ENCODE assay signal across 29 cellular contexts in genomic region chr1:218742478-218743260, GRCh38.
DNase-seq lines count a peak whose midpoint lies in the region; ATAC-seq, FAIRE-seq and TF ChIP-seq lines count a peak whose summit lies in the region.
"Had no signal": no experiment of that assay in that cellular context is flagged by ENCODE, and none has a peak within 500 bp of the region (broad histone marks: within the 10 kb centered on the region; RNA-seq: fewer than 3 reads in every experiment).

No MANE protein-coding gene starts in this region.

- no peaks in the 10 kb centered on the region; a peak in 1 of 5 replicates for H3K27me3 ChIP-seq in HepG2 (ENCODE audit: control insufficient read depth in 1 of 2, insufficient read depth in 2 of 2, low read length in 2 of 2)
- no peaks in the 10 kb centered on the region for H3K27me3 ChIP-seq in right lobe of liver
- H3K27me3 ChIP-seq: brain microvascular endothelial cell, colonic mucosa, heart right ventricle, left lung, pancreas, SJCRH30, upper lobe of right lung had no signal

- H3K27ac ChIP-seq in HepG2 (ENCODE audit: extremely low read length, insufficient read depth, low read length) (no peak overlapping the region), right lobe of liver (no peak overlapping the region), RWPE1 (no peak overlapping the region)
- H3K27ac ChIP-seq: brain microvascular endothelial cell, colonic mucosa, heart right ventricle, left lung, pancreas, SJCRH30, upper lobe of right lung, WERI-Rb-1 had no signal

- no peaks in the 10 kb centered on the region for H3K4me1 ChIP-seq in HepG2 (ENCODE audit: insufficient read depth, low read length)
- no peaks in the 10 kb centered on the region for H3K4me1 ChIP-seq in right lobe of liver
- H3K4me1 ChIP-seq: colonic mucosa, HAP-1, left lung, pancreas, SJCRH30, upper lobe of right lung had no signal

- H3K36me3 ChIP-seq in HepG2 (replicated peaks in 1 of 2; ENCODE audit: control insufficient read depth in 1 of 2, insufficient read depth in 2 of 2, low read length in 2 of 2) (no peaks in the 10 kb centered on the region), right lobe of liver (no peaks in the 10 kb centered on the region)
- H3K36me3 ChIP-seq: brain microvascular endothelial cell, colonic mucosa, HAP-1, heart right ventricle, left lung, pancreas, SJCRH30, upper lobe of right lung, WERI-Rb-1 had no signal

- TF ChIP-seq POLR2A in HepG2 (IDR thresholded peaks at IDR 0.05; ENCODE audit: insufficient read depth in 1 of 2, low read depth in 2 of 2, low read length in 2 of 2), result no peak
- TF ChIP-seq POLR2A in right lobe of liver (IDR thresholded peaks at IDR 0.05), result no peak

- H4K20me1 ChIP-seq in HepG2 (ENCODE audit: insufficient read depth, low read length), result no peaks in the 10 kb centered on the region

- CTCF ChIA-PET in HepG2 (lab: Yijun Ruan, JAX; ENCODE audit: low intra/inter-chr PET ratio, low total read pairs) (no interaction called here), RWPE1 (lab: Yijun Ruan, JAX) (no interaction called here)

- in situ Hi-C loops in HepG2 (cut with HindIII; ENCODE audit: extremely low pct_ligation_motif_present, low pct_unique_long_range_greater_than_20kb), result no loop called here

- POLR2A ChIA-PET in HepG2 (lab: Yijun Ruan, JAX) (no interaction called here), RWPE1 (lab: Yijun Ruan, JAX; ENCODE audit: low non-redundant PET) (no interaction called here)

- no peak for TF ChIP-seq RAD21 in HepG2 (CRISPR knock-in tag; IDR thresholded peaks at IDR 0.05)

- TF ChIP-seq CTCF in HepG2 (CRISPR knock-in tag; IDR thresholded peaks at IDR 0.05) (no peak), right lobe of liver (IDR thresholded peaks at IDR 0.05) (no peak), RWPE1 (conservative IDR thresholded peaks at IDR 0.05; ENCODE audit: low read depth) (no peak), epithelial cell of proximal tubule (conservative IDR thresholded peaks at IDR 0.05; ENCODE audit: low read depth, low read length) (no peak)

- no TSS peak for BruUV-seq in HepG2 (replicated peaks; lab: Mats Ljungman, UMichigan)

- H3K4me3 ChIP-seq in HepG2 (replicated peaks in 1 of 3; ENCODE audit: insufficient read depth in 1 of 3, low read depth in 2 of 3, low read length in 3 of 3) (no peak overlapping the region), right lobe of liver (no peak overlapping the region), epithelial cell of proximal tubule (ENCODE audit: low read depth, low read length) (no peak overlapping the region)
- H3K4me3 ChIP-seq: colonic mucosa, HAP-1, heart right ventricle, K562, left lung, pancreas, SJCRH30, upper lobe of right lung had no signal

- no peaks in the 10 kb centered on the region for H3K79me2 ChIP-seq in HepG2 (ENCODE audit: insufficient read depth, low read length)

- DNase-seq in HepG2 (ENCODE audit: low spot score) (no peak), right lobe of liver (no peak), RWPE1 (ENCODE audit: low spot score) (peak; percentile 13), epithelial cell of proximal tubule (ENCODE audit: low read depth) (peak; percentile 19), A172 (ENCODE audit: low spot score) (no peak), NOMO-1 treated with DMSO at 0.1 percent for 48 hours (lab: John Stamatoyannopoulos, UW; ENCODE audit: unreplicated experiment) (no peak)
- DNase-seq in stimulated activated CD4-positive, alpha-beta T cell treated with anti-CD3 and anti-CD28 coated beads, Interleukin-4, amount 100 ng/mL, for 1 hour, result no peak
- no peak for DNase-seq in stimulated activated CD4-positive, alpha-beta T cell treated with anti-CD3 and anti-CD28 coated beads, Interleukin-12 subunit alpha, Interleukin-12 subunit beta, amount 100 ng/mL, for 4 hours
- DNase-seq: activated CD4-positive, alpha-beta T cell treated with anti-CD3 and anti-CD28 coated beads, Interleukin-2, amount 50 U/mL, for 4 hours; activated CD8-positive, alpha-beta memory T cell treated with anti-CD3 and anti-CD28 coated beads, Interleukin-2, amount 50 U/mL, for 4 hours; activated naive CD8-positive, alpha-beta T cell treated with anti-CD3 and anti-CD28 coated beads, Interleukin-2, amount 50 U/mL, for 24 hours; brain microvascular endothelial cell; colonic mucosa; COR-L47; EL; heart right ventricle; left lung; midbrain; NCI-H146; pancreas; SJCRH30; T-helper 17 cell; upper lobe of right lung; WERI-Rb-1 had no signal

- TF ChIP-seq EP300 in HepG2 (IDR thresholded peaks at IDR 0.05; ENCODE audit: low read depth in 2 of 2, low read length in 2 of 2) (no peak), HepG2 (CRISPR knock-in tag; IDR thresholded peaks at IDR 0.05; ENCODE audit: borderline replicate concordance) (no peak)

- 17% methylated on average over 5 of the region's 6 CpGs for WGBS in HepG2 (ENCODE audit: low lambda C conversion rate)
- WGBS in right lobe of liver (ENCODE audit: insufficient coverage, low coverage, low lambda C conversion rate, missing lambda C conversion rate), result 75% methylated on average over 2 of the region's 6 CpGs

- FAIRE-seq in HepG2 (lab: Jason Lieb, UNC), result no peak
- FAIRE-seq: endometrium, K562, pancreas had no signal

- H3K9ac ChIP-seq in HepG2 (ENCODE audit: insufficient read depth, low read depth, low read length), result no peak overlapping the region

- no peak overlapping the region for H3K4me2 ChIP-seq in HepG2 (ENCODE audit: low read depth, low read length)

- ATAC-seq in HepG2, result no peak
- no peak for ATAC-seq in right lobe of liver
- ATAC-seq: activated naive CD8-positive, alpha-beta T cell treated with anti-CD3 and anti-CD28 coated beads, Interleukin-2, amount 50 U/mL, for 24 hours; heart right ventricle; K562; left lung; natural killer cell treated with Interleukin-12 subunit alpha and Interleukin-12 subunit beta and Interleukin-15 and Interleukin-18, amount 100 ng/mL, for 72 hours; pancreas; sciatic nerve; T-helper 17 cell; upper lobe of right lung had no signal

- H3K9me3 ChIP-seq in HepG2 (ENCODE audit: low read length) (no peaks in the 10 kb centered on the region), right lobe of liver (no peaks in the 10 kb centered on the region)
- H3K9me3 ChIP-seq: colonic mucosa, HAP-1, pancreas, upper lobe of right lung had no signal

- intact Hi-C loops in HepG2 (cut with micrococcal nuclease; ENCODE audit: unreplicated experiment), result no loop called here
- intact Hi-C loops in right lobe of liver (cut with DNase I), result no loop called here

- no peak overlapping the region for H2AFZ ChIP-seq in HepG2 (ENCODE audit: low read length)

TF ChIP-seq in HepG2, 621 proteins besides CTCF, POLR2A, EP300 and RAD21:
- TF ChIP-seq RFX5 (IDR thresholded peaks at IDR 0.05; ENCODE audit: low read depth, low read length), result peak; percentile 53; the same call in 1 of the 2 replicates
- no peak for TF ChIP-seq CCAR2 (optimal IDR thresholded peaks at IDR 0.05; ENCODE audit: low read depth, low read length)
TF ChIP-seq in HepG2: peak in this region for 1.

Comparison
In these comparisons a context has a peak if more than half of its experiments do, and no peak if none do; other contexts are left out.
1. DNase-seq: peak in RWPE1 (single experiment) and epithelial cell of proximal tubule (single experiment); none in HepG2 (single experiment), right lobe of liver (0 of 3), stimulated activated CD4-positive, alpha-beta T cell treated with anti-CD3 and anti-CD28 coated beads, Interleukin-4, amount 100 ng/mL, for 1 hour (single experiment), A172 (single experiment), stimulated activated CD4-positive, alpha-beta T cell treated with anti-CD3 and anti-CD28 coated beads, Interleukin-12 subunit alpha, Interleukin-12 subunit beta, amount 100 ng/mL, for 4 hours (single experiment) and NOMO-1 treated with DMSO at 0.1 percent for 48 hours (single experiment).